18 cellular contexts compared by ENCODE assay signal in the genomic region with DNA sequence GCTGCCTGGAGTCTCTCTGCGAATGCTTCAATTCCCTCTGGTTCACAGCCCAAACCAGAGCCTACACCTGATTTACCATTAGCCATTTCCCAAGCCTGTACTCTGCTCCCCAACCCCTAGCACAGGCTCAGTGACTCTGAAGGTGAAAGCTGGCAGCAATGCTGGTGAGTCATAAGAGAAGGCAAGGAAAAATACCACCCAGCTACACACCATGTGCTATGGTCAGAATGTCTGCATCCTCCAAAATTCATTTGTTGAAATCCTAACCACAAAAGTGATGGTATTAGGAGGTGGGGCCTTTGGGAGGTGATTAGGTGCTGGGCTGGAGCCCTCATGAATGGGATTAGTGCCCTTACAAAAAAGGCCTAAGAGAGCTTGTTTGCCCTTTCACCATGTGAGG.
DNase-seq lines count a peak whose midpoint lies in the region; ATAC-seq and TF ChIP-seq lines count a peak whose summit lies in the region.
"Had no signal": no experiment of that assay in that cellular context is flagged by ENCODE, and none has a peak within 500 bp of the region (broad histone marks: within the 10 kb centered on the region; RNA-seq: fewer than 3 reads in every experiment).

No MANE protein-coding gene starts in this region.

- H3K36me3 ChIP-seq in PC-3 (ENCODE audit: low read depth, low read length) (no peaks in the 10 kb centered on the region), aorta (ENCODE audit: control insufficient read depth in 1 of 2, insufficient read depth in 2 of 2, low read length in 1 of 2) (no peaks in the 10 kb centered on the region)
- H3K36me3 ChIP-seq: ascending aorta had no signal

- peak; percentile 51 for ATAC-seq in PC-3
- ATAC-seq in HG02840 (IDR thresholded peaks at IDR 0.05; ENCODE audit: low FRiP score, unreplicated experiment) = no peak
- no peak for ATAC-seq in aorta (ENCODE audit: low FRiP score)
- ATAC-seq: left ventricle myocardium superior, WTC11 had no signal

- intact Hi-C loops in PC-3 (cut with micrococcal nuclease) = loop anchor here (5.0 kb wide), 1 partner anchor 103 kb away; no protein-coding TSS in a partner anchor
- intact Hi-C loops in aorta (cut with DNase I) = loop anchor here in 1 of 2 donors (5.0 kb wide), 1 partner anchor 192 kb away; no protein-coding TSS in a partner anchor

- peak overlapping the region; percentile 76; the same call in 1 of the 2 replicates for H3K4me2 ChIP-seq in PC-3 (ENCODE audit: low read length)

- CTCF ChIA-PET in PC-3 (lab: Charles Lee) = interaction anchor here (0.6 to 2.6 kb wide), 4 partner anchors 14 to 311 kb away, joined by 3 to 13 read pairs (median 6); no protein-coding TSS in a partner anchor

- H3K4me1 ChIP-seq in PC-3 (ENCODE audit: insufficient read depth, low read length) (peaks cover 49% of the 10 kb centered on the region), aorta (ENCODE audit: control insufficient read depth in 1 of 2, insufficient read depth in 2 of 2, low read length in 2 of 2) (no peaks in the 10 kb centered on the region)
- H3K4me1 ChIP-seq: ascending aorta had no signal

- no peaks in the 10 kb centered on the region for H3K9me3 ChIP-seq in PC-3 (ENCODE audit: low read length)
- H3K9me3 ChIP-seq in aorta (ENCODE audit: control insufficient read depth, low read length) = no peaks in the 10 kb centered on the region
- H3K9me3 ChIP-seq: ascending aorta had no signal

- WGBS in aorta, 2 donors = 100% methylated on average over 1 of the region's 1 CpG

- DNase-seq in AG10803 (ENCODE audit: low read depth) (peak; percentile 22), PC-3 (peak; percentile 82), dermis blood vessel endothelial cell (peak; percentile 37), kidney tubule cell (ENCODE audit: low spot score) (peak; percentile 84), NCI-H446 (lab: John Stamatoyannopoulos, UW) (no peak), DMS 273 treated with DMSO at 0.1 percent for 48 hours (lab: John Stamatoyannopoulos, UW) (no peak), aorta (no peak)
- DNase-seq: activated effector memory CD4-positive, alpha-beta T cell treated with anti-CD3 and anti-CD28 coated beads, Interleukin-2, amount 50 U/mL, for 16 hours; CD4-positive, alpha-beta T cell; DND-41; left ventricle myocardium superior; NCI-H1105; NCI-H345; NK-92 treated with Interleukin-12 subunit alpha and Interleukin-12 subunit beta, amount 100 ng/mL, for 24 hours; Right ventricle myocardium superior had no signal

- H3K27ac ChIP-seq in PC-3 (ENCODE audit: low read length) = peak overlapping the region; percentile 69
- no peak overlapping the region for H3K27ac ChIP-seq in aorta (ENCODE audit: low read depth in 1 of 2, low read length in 2 of 2)
- H3K27ac ChIP-seq: ascending aorta had no signal

- no peaks in the 10 kb centered on the region for H3K9me2 ChIP-seq in PC-3 (replicated peaks; ENCODE audit: low read length)

- no TSS peak for BruUV-seq in PC-3 (replicated peaks; lab: Mats Ljungman, UMichigan)

- H3F3A ChIP-seq in PC-3 (ENCODE audit: low read length, unreplicated experiment) = peaks cover 16% of the 10 kb centered on the region

- H3K27me3 ChIP-seq in PC-3 (ENCODE audit: low read length) = no peaks in the 10 kb centered on the region
- H3K27me3 ChIP-seq in aorta (ENCODE audit: control insufficient read depth in 1 of 2, insufficient read depth in 2 of 2, low read length in 1 of 2) = no peaks in the 10 kb centered on the region
- H3K27me3 ChIP-seq: ascending aorta had no signal

- H4K20me1 ChIP-seq in PC-3 (ENCODE audit: low read length) = no peaks in the 10 kb centered on the region

- H3K9ac ChIP-seq in PC-3 (ENCODE audit: low read length) = no peak overlapping the region

- no peak for TF ChIP-seq CTCF in AG10803 (conservative IDR thresholded peaks at IDR 0.05; ENCODE audit: low read length)
- no peak for TF ChIP-seq CTCF in PC-3 (conservative IDR thresholded peaks at IDR 0.05; ENCODE audit: low read depth, low read length)

- no peaks in the 10 kb centered on the region for H3K79me2 ChIP-seq in PC-3 (ENCODE audit: low read length)

- no peak overlapping the region for H2AFZ ChIP-seq in PC-3 (ENCODE audit: low read length)

- POLR2A ChIA-PET in PC-3 (lab: Charles Lee; ENCODE audit: unreplicated experiment) = interaction anchor here (0.6 kb wide), 1 partner anchor 113 kb away, joined by 3 read pairs; no protein-coding TSS in a partner anchor

- no peak overlapping the region for H3K4me3 ChIP-seq in AG10803 (ENCODE audit: low read length)
- no peak overlapping the region for H3K4me3 ChIP-seq in PC-3 (ENCODE audit: low read length)
- no peak overlapping the region for H3K4me3 ChIP-seq in aorta (ENCODE audit: low read length in 2 of 2)
- H3K4me3 ChIP-seq: ascending aorta had no signal

Comparison
In these comparisons a context has a peak if more than half of its experiments do, and no peak if none do; other contexts are left out.
1. DNase-seq: peak in AG10803 (single experiment), PC-3 (single experiment), dermis blood vessel endothelial cell (single experiment) and kidney tubule cell (single experiment); none in NCI-H446 (0 of 2), DMS 273 treated with DMSO at 0.1 percent for 48 hours (single experiment) and aorta (0 of 2).